8 cellular contexts compared by ENCODE assay signal in genomic region chr20:34875657-34876160, GRCh38. TPM values are rescaled to one million over a fixed set of nuclear protein-coding genes. Genes with fewer than 3 reads are reported as not detected.
DNase-seq lines count a peak whose midpoint lies in the region; ATAC-seq, FAIRE-seq and TF ChIP-seq lines count a peak whose summit lies in the region.

No MANE protein-coding gene starts in this region.

- no peak overlapping the region for H3K27ac Mint-ChIP-seq in activated naive CD4-positive, alpha-beta T cell treated with anti-CD3 and anti-CD28 coated beads, Interleukin-2, amount 50 U/mL, for 24 hours
- peak overlapping the region; percentile 18 to 87 for H3K27ac Mint-ChIP-seq in activated naive CD4-positive, alpha-beta T cell treated with anti-CD3 and anti-CD28 coated beads, Interleukin-2, amount 50 U/mL, for 72 hours

- H3K36me3 Mint-ChIP-seq in activated naive CD4-positive, alpha-beta T cell treated with anti-CD3 and anti-CD28 coated beads, Interleukin-2, amount 50 U/mL, for 24 hours: no peaks in the 10 kb centered on the region
- peaks cover 0 to 14% of the 10 kb centered on the region in 2 donors for H3K36me3 Mint-ChIP-seq in activated naive CD4-positive, alpha-beta T cell treated with anti-CD3 and anti-CD28 coated beads, Interleukin-2, amount 50 U/mL, for 72 hours

- TF ChIP-seq CTCF in HepG2 (CRISPR knock-in tag; IDR thresholded peaks at IDR 0.05) (peak; percentile 59), GM13976 (IDR thresholded peaks at IDR 0.05; ENCODE audit: borderline replicate concordance, control extremely low read depth, extremely low read depth, insufficient read depth, missing control alignments) (no peak)

- no peak for FAIRE-seq in HepG2 (lab: Jason Lieb, UNC)

- TF ChIP-seq RAD21 in HepG2 (CRISPR knock-in tag; IDR thresholded peaks at IDR 0.05): 0 out of 2 replicates have a peak, but pooled peaks have one; percentile 21

- TF ChIP-seq POLR2A in HepG2 (IDR thresholded peaks at IDR 0.05; ENCODE audit: insufficient read depth in 1 of 2, low read depth in 2 of 2, low read length in 2 of 2): peak in 1 of 2 experiments; percentile 86; a peak in 3 of 4 replicates

- under 1% methylated on average over 10 of the region's 10 CpGs for WGBS in HepG2 (ENCODE audit: low lambda C conversion rate)
- WGBS in urinary bladder: 13% methylated on average over 10 of the region's 10 CpGs

- no peaks in the 10 kb centered on the region for H4K20me1 ChIP-seq in HepG2 (ENCODE audit: insufficient read depth, low read length)

- peak overlapping the region; percentile 46 for H3K9ac ChIP-seq in HepG2 (ENCODE audit: insufficient read depth, low read depth, low read length)

- BruUV-seq in HepG2 (replicated peaks; lab: Mats Ljungman, UMichigan): no TSS peak

- peak overlapping the region; percentile 55 to 93 (median 85) for H3K4me3 ChIP-seq in HepG2 (replicated peaks in 1 of 3; ENCODE audit: insufficient read depth in 1 of 3, low read depth in 2 of 3, low read length in 3 of 3)
- peak overlapping the region; percentile 33 for H3K4me3 ChIP-seq in urinary bladder (ENCODE audit: low read depth, low read length)

- H3K27me3 ChIP-seq in HepG2 (ENCODE audit: control insufficient read depth in 1 of 2, insufficient read depth in 2 of 2, low read length in 2 of 2): peaks cover 0 to 5% of the 10 kb centered on the region in 2 experiments; a peak in 1 of 5 replicates

- no peak overlapping the region for H2AFZ ChIP-seq in HepG2 (ENCODE audit: low read length)

- H3K27me3 Mint-ChIP-seq in activated naive CD4-positive, alpha-beta T cell treated with anti-CD3 and anti-CD28 coated beads, Interleukin-2, amount 50 U/mL, for 24 hours: no peaks in the 10 kb centered on the region

- POLR2A ChIA-PET in HepG2 (lab: Yijun Ruan, JAX): interaction anchor here (0.6 to 4.1 kb wide), 19 partner anchors 9 to 866 kb away, joined by 3 to 126 read pairs (median 4); partner anchors contain the start of genes EIF6, GSS, MYH7B and NCOA6

- H3K79me2 ChIP-seq in HepG2 (ENCODE audit: insufficient read depth, low read length): peaks cover 40% of the 10 kb centered on the region

- no peak for ATAC-seq in activated naive CD4-positive, alpha-beta T cell treated with anti-CD3 and anti-CD28 coated beads, Interleukin-2, amount 50 U/mL, for 72 hours
- ATAC-seq in HepG2: no peak
- ATAC-seq in HG02763 (IDR thresholded peaks at IDR 0.05; ENCODE audit: unreplicated experiment): no peak

- peak overlapping the region; percentile 62 for H3K27ac ChIP-seq in HepG2 (ENCODE audit: extremely low read length, insufficient read depth, low read length)
- peak overlapping the region; percentile 48 for H3K27ac ChIP-seq in urinary bladder (ENCODE audit: low read depth)

- no peaks in the 10 kb centered on the region for H3K9me3 ChIP-seq in HepG2 (ENCODE audit: low read length)

- H3K4me2 ChIP-seq in HepG2 (ENCODE audit: low read depth, low read length): peak overlapping the region; percentile 82

- H3K4me1 ChIP-seq in HepG2 (ENCODE audit: insufficient read depth, low read length): peaks cover 67% of the 10 kb centered on the region
- H3K4me1 ChIP-seq in urinary bladder (ENCODE audit: insufficient read depth): no peaks in the 10 kb centered on the region

- in situ Hi-C loops in HepG2 (cut with HindIII; ENCODE audit: extremely low pct_ligation_motif_present, low pct_unique_long_range_greater_than_20kb): loop anchor here (10.0 kb wide), 1 partner anchor 389 kb away; no protein-coding TSS in a partner anchor
- in situ Hi-C loops in GM13976 (cut with MboI; ENCODE audit: low sequenced_read_pairs, unreplicated experiment): no loop called here

- intact Hi-C loops in HepG2 (cut with micrococcal nuclease; ENCODE audit: unreplicated experiment): loop anchor here (2.0 to 5.0 kb wide), 3 partner anchors 127 to 332 kb away; partner anchors contain the start of gene TRPC4AP

- TF ChIP-seq EP300 in HepG2 (IDR thresholded peaks at IDR 0.05; ENCODE audit: low read depth in 2 of 2, low read length in 2 of 2) (peak in 1 of 2 experiments; percentile 52; a peak in 1 of 4 replicates), HepG2 (CRISPR knock-in tag; IDR thresholded peaks at IDR 0.05; ENCODE audit: borderline replicate concordance) (0 out of 2 replicates have a peak, but pooled peaks have one; percentile 27)

- H3K9me3 Mint-ChIP-seq in activated naive CD4-positive, alpha-beta T cell treated with anti-CD3 and anti-CD28 coated beads, Interleukin-2, amount 50 U/mL, for 24 hours: no peaks in the 10 kb centered on the region
- no peaks in the 10 kb centered on the region for H3K9me3 Mint-ChIP-seq in activated naive CD4-positive, alpha-beta T cell treated with anti-CD3 and anti-CD28 coated beads, Interleukin-2, amount 50 U/mL, for 72 hours

- peak overlapping the region; percentile 88 for H3K4me3 Mint-ChIP-seq in activated naive CD4-positive, alpha-beta T cell treated with anti-CD3 and anti-CD28 coated beads, Interleukin-2, amount 50 U/mL, for 24 hours

- peaks cover 65% of the 10 kb centered on the region for H3K4me1 Mint-ChIP-seq in activated naive CD4-positive, alpha-beta T cell treated with anti-CD3 and anti-CD28 coated beads, Interleukin-2, amount 50 U/mL, for 24 hours

- DNase-seq in activated naive CD4-positive, alpha-beta T cell treated with Interleukin-2 at 50 U/mL for 16 hours: no peak
- no peak for DNase-seq in activated naive CD4-positive, alpha-beta T cell treated with anti-CD3 and anti-CD28 coated beads, Interleukin-2, amount 50 U/mL, for 72 hours (ENCODE audit: low spot score in 2 of 2)
- DNase-seq in HepG2 (ENCODE audit: low spot score) (no peak), kidney tubule cell (ENCODE audit: low spot score) (no peak), GM13976 (ENCODE audit: low spot score) (no peak)

- H3K36me3 ChIP-seq in HepG2 (replicated peaks in 1 of 2; ENCODE audit: control insufficient read depth in 1 of 2, insufficient read depth in 2 of 2, low read length in 2 of 2) (no peaks in the 10 kb centered on the region), urinary bladder (ENCODE audit: insufficient read depth) (no peaks in the 10 kb centered on the region)

- CTCF ChIA-PET in HepG2 (lab: Yijun Ruan, JAX; ENCODE audit: low intra/inter-chr PET ratio, low total read pairs): interaction anchor here (3.0 to 6.7 kb wide), 2 partner anchors 84 to 126 kb away, joined by 16 to 123 read pairs; partner anchors contain the start of genes GSS and MYH7B

RNA-seq across cellular contexts. Expression of gene ACSS2, which starts 0.7 kb away (rescaled TPM):
- 10 to 100 TPM; 36.0 to 71.7 TPM for total RNA-seq in activated naive CD4-positive, alpha-beta T cell treated with anti-CD3 and anti-CD28 coated beads, Interleukin-2, amount 50 U/mL, for 72 hours
- total RNA-seq in HepG2 (2016; rRNA removed; fragmentation: Illumina TruSeq; extraction: Trizol) (89.7 and 91.7 TPM in 2 replicates), urinary bladder (21.7 TPM)
- total RNA-seq in HepG2 (2016; cell fraction: cytosol; rRNA removed; fragmentation: Illumina TruSeq; extraction: Trizol; ENCODE audit: low read depth): 21.5 and 23.1 TPM in 2 replicates
- total RNA-seq in HepG2 (2016; cell fraction: insoluble cytoplasmic fraction; rRNA removed; fragmentation: Illumina TruSeq; extraction: Trizol): 83.3 and 83.7 TPM in 2 replicates
- 39.3 and 39.5 TPM in 2 replicates for total RNA-seq in HepG2 (2016; cell fraction: membrane; rRNA removed; fragmentation: Illumina TruSeq; extraction: Trizol)
- total RNA-seq in HepG2 (2016; cell fraction: nucleus; rRNA removed; fragmentation: Illumina TruSeq; extraction: Trizol): 83.7 and 88.6 TPM in 2 replicates
- polyA plus RNA-seq in HepG2 (2011; rRNA removed) (72.8 and 120 TPM in 2 replicates), urinary bladder (29.5 TPM)
- polyA plus RNA-seq in HepG2 (2011; cell fraction: cytosol; rRNA removed): 48.2 and 82.4 TPM in 2 replicates
- polyA plus RNA-seq in HepG2 (2011; cell fraction: nucleus; rRNA removed): 193 and 292 TPM in 2 replicates
- polyA plus RNA-seq in HepG2 (2012): 108 and 131 TPM in 2 replicates
- polyA plus RNA-seq in HepG2 (2016; cell fraction: cytosol; fragmentation: Illumina TruSeq; extraction: Trizol; ENCODE audit: low read depth): 17.6 and 18.7 TPM in 2 replicates
- 87.7 and 90.8 TPM in 2 replicates for polyA plus RNA-seq in HepG2 (2016; cell fraction: insoluble cytoplasmic fraction; fragmentation: Illumina TruSeq; extraction: Trizol; ENCODE audit: low read depth)
- 29.1 and 35.3 TPM in 2 replicates for polyA plus RNA-seq in HepG2 (2016; cell fraction: membrane; fragmentation: Illumina TruSeq; extraction: Trizol; ENCODE audit: low read depth)
- 176 and 178 TPM in 2 replicates for polyA plus RNA-seq in HepG2 (2016; cell fraction: nucleus; fragmentation: Illumina TruSeq; extraction: Trizol; ENCODE audit: insufficient read depth, low read depth)
- polyA minus RNA-seq in HepG2 (2011; rRNA and poly(A)+ RNA removed; ENCODE audit: low replicate concordance): 155 and 246 TPM in 2 replicates
- 49.2 and 69.9 TPM in 2 replicates for polyA minus RNA-seq in HepG2 (2011; cell fraction: cytosol; rRNA and poly(A)+ RNA removed)
- polyA minus RNA-seq in HepG2 (2011; cell fraction: nucleus; rRNA and poly(A)+ RNA removed): 157 and 295 TPM in 2 replicates

RNA-seq across cellular contexts. Expression of gene GGT7, which starts 3.1 kb away (rescaled TPM):
- 10 to 100 TPM; 15.8 to 22.4 TPM for total RNA-seq in activated naive CD4-positive, alpha-beta T cell treated with anti-CD3 and anti-CD28 coated beads, Interleukin-2, amount 50 U/mL, for 72 hours
- total RNA-seq in HepG2 (2016; rRNA removed; fragmentation: Illumina TruSeq; extraction: Trizol) (1.9 and 6.6 TPM in 2 replicates), urinary bladder (5.6 TPM)
- total RNA-seq in HepG2 (2016; cell fraction: cytosol; rRNA removed; fragmentation: Illumina TruSeq; extraction: Trizol; ENCODE audit: low read depth): 0.97 and 1.8 TPM in 2 replicates
- total RNA-seq in HepG2 (2016; cell fraction: insoluble cytoplasmic fraction; rRNA removed; fragmentation: Illumina TruSeq; extraction: Trizol): 2.1 and 7.0 TPM in 2 replicates
- total RNA-seq in HepG2 (2016; cell fraction: membrane; rRNA removed; fragmentation: Illumina TruSeq; extraction: Trizol): 1.3 and 1.9 TPM in 2 replicates
- total RNA-seq in HepG2 (2016; cell fraction: nucleus; rRNA removed; fragmentation: Illumina TruSeq; extraction: Trizol): 13.6 and 13.8 TPM in 2 replicates
- polyA plus RNA-seq in HepG2 (2011; rRNA removed) (23.0 and 35.3 TPM in 2 replicates), urinary bladder (17.5 TPM)
- polyA plus RNA-seq in HepG2 (2011; cell fraction: cytosol; rRNA removed): 8.5 and 11.9 TPM in 2 replicates
- polyA plus RNA-seq in HepG2 (2011; cell fraction: nucleus; rRNA removed): 155 and 166 TPM in 2 replicates
- polyA plus RNA-seq in HepG2 (2012): 16.1 and 18.7 TPM in 2 replicates
- polyA plus RNA-seq in HepG2 (2016; cell fraction: cytosol; fragmentation: Illumina TruSeq; extraction: Trizol; ENCODE audit: low read depth): 2.2 and 2.3 TPM in 2 replicates
- polyA plus RNA-seq in HepG2 (2016; cell fraction: insoluble cytoplasmic fraction; fragmentation: Illumina TruSeq; extraction: Trizol; ENCODE audit: low read depth): 3.9 and 4.4 TPM in 2 replicates
- polyA plus RNA-seq in HepG2 (2016; cell fraction: membrane; fragmentation: Illumina TruSeq; extraction: Trizol; ENCODE audit: low read depth): 2.5 and 2.7 TPM in 2 replicates
- 54.9 and 57.9 TPM in 2 replicates for polyA plus RNA-seq in HepG2 (2016; cell fraction: nucleus; fragmentation: Illumina TruSeq; extraction: Trizol; ENCODE audit: insufficient read depth, low read depth)
- 0.12 and 38.2 TPM in 2 replicates for polyA minus RNA-seq in HepG2 (2011; rRNA and poly(A)+ RNA removed; ENCODE audit: low replicate concordance)
- polyA minus RNA-seq in HepG2 (2011; cell fraction: cytosol; rRNA and poly(A)+ RNA removed): 6.3 and 6.5 TPM in 2 replicates
- polyA minus RNA-seq in HepG2 (2011; cell fraction: nucleus; rRNA and poly(A)+ RNA removed): 31.0 and 37.2 TPM in 2 replicates

RNA-seq across cellular contexts. Expression of gene NCOA6, which starts 50.3 kb away (rescaled TPM):
- 10 to 100 TPM; 20.4 to 24.1 TPM for total RNA-seq in activated naive CD4-positive, alpha-beta T cell treated with anti-CD3 and anti-CD28 coated beads, Interleukin-2, amount 50 U/mL, for 72 hours
- total RNA-seq in HepG2 (2016; rRNA removed; fragmentation: Illumina TruSeq; extraction: Trizol) (11.2 and 27.2 TPM in 2 replicates), urinary bladder (19.1 TPM)
- total RNA-seq in HepG2 (2016; cell fraction: cytosol; rRNA removed; fragmentation: Illumina TruSeq; extraction: Trizol; ENCODE audit: low read depth): 10.4 and 11.1 TPM in 2 replicates
- 10.0 and 21.9 TPM in 2 replicates for total RNA-seq in HepG2 (2016; cell fraction: insoluble cytoplasmic fraction; rRNA removed; fragmentation: Illumina TruSeq; extraction: Trizol)
- total RNA-seq in HepG2 (2016; cell fraction: membrane; rRNA removed; fragmentation: Illumina TruSeq; extraction: Trizol): 15.1 and 15.3 TPM in 2 replicates
- total RNA-seq in HepG2 (2016; cell fraction: nucleus; rRNA removed; fragmentation: Illumina TruSeq; extraction: Trizol): 16.1 and 18.2 TPM in 2 replicates
- polyA plus RNA-seq in HepG2 (2011; rRNA removed) (28.6 and 29.3 TPM in 2 replicates), urinary bladder (18.8 TPM)
- 19.8 and 22.7 TPM in 2 replicates for polyA plus RNA-seq in HepG2 (2011; cell fraction: cytosol; rRNA removed)
- 20.8 and 22.2 TPM in 2 replicates for polyA plus RNA-seq in HepG2 (2011; cell fraction: nucleus; rRNA removed)
- polyA plus RNA-seq in HepG2 (2012): 30.9 and 32.8 TPM in 2 replicates
- 2.3 and 3.5 TPM in 2 replicates for polyA plus RNA-seq in HepG2 (2016; cell fraction: cytosol; fragmentation: Illumina TruSeq; extraction: Trizol; ENCODE audit: low read depth)
- polyA plus RNA-seq in HepG2 (2016; cell fraction: insoluble cytoplasmic fraction; fragmentation: Illumina TruSeq; extraction: Trizol; ENCODE audit: low read depth): 41.2 and 43.1 TPM in 2 replicates
- 11.7 and 12.0 TPM in 2 replicates for polyA plus RNA-seq in HepG2 (2016; cell fraction: membrane; fragmentation: Illumina TruSeq; extraction: Trizol; ENCODE audit: low read depth)
- 38.3 and 46.0 TPM in 2 replicates for polyA plus RNA-seq in HepG2 (2016; cell fraction: nucleus; fragmentation: Illumina TruSeq; extraction: Trizol; ENCODE audit: insufficient read depth, low read depth)
- polyA minus RNA-seq in HepG2 (2011; rRNA and poly(A)+ RNA removed; ENCODE audit: low replicate concordance): 27.6 and 32.8 TPM in 2 replicates
- 23.1 and 25.6 TPM in 2 replicates for polyA minus RNA-seq in HepG2 (2011; cell fraction: cytosol; rRNA and poly(A)+ RNA removed)
- polyA minus RNA-seq in HepG2 (2011; cell fraction: nucleus; rRNA and poly(A)+ RNA removed): 31.0 and 33.2 TPM in 2 replicates
